ENCODE assay signal across 8 cellular contexts in genomic region chr14:74083161-74083560, GRCh38. TPM values are rescaled to one million over a fixed set of nuclear protein-coding genes. Genes with fewer than 3 reads are reported as not detected.
DNase-seq lines count a peak whose midpoint lies in the region.

No MANE protein-coding gene starts in this region.

- peak overlapping the region; percentile 74 for H3K27ac ChIP-seq in subcutaneous abdominal adipose tissue (ENCODE audit: low read depth, low read length)

- no peak overlapping the region for H3K27ac Mint-ChIP-seq in T-helper 2 cell treated with Interferon-gamma antibody and Interleukin-4, amounts not matched to agents 5 μg/mL and 100 μg/mL, for 36 hours
- no peak overlapping the region for H3K27ac Mint-ChIP-seq in activated T-helper 1 cell treated with anti-CD3 and anti-CD28 coated beads, Interleukin-12 subunit alpha, Interleukin-12 subunit beta, Interleukin-2, Interleukin-4 antibody, amounts not matched to agents 30 ng/mL and 10 ng/mL and 1 ng/mL, durations not matched to agents 14 hours and 24 hours and 36 hours
- H3K27ac Mint-ChIP-seq in immature natural killer cell = peak overlapping the region in 5 of 6 donors; percentile 22 to 97 (median 36)

- peaks cover 0 to 39% (median 33%) of the 10 kb centered on the region in 5 donors for H3K4me1 ChIP-seq in subcutaneous abdominal adipose tissue (ENCODE audit: control insufficient read depth in 5 of 5, insufficient read depth in 5 of 5, low read length in 5 of 5)

- no peaks in the 10 kb centered on the region for H3K9me3 ChIP-seq in subcutaneous abdominal adipose tissue (ENCODE audit: control insufficient read depth in 5 of 5, low read length in 5 of 5)

- H3K36me3 ChIP-seq in subcutaneous abdominal adipose tissue (ENCODE audit: control insufficient read depth in 5 of 5, insufficient read depth in 5 of 5, low read length in 5 of 5) = no peaks in the 10 kb centered on the region

- H3K4me3 Mint-ChIP-seq in T-helper 2 cell treated with Interferon-gamma antibody and Interleukin-4, amounts not matched to agents 5 μg/mL and 100 μg/mL, for 36 hours = peak overlapping the region; percentile 93
- peak overlapping the region; percentile 94 for H3K4me3 Mint-ChIP-seq in activated T-helper 1 cell treated with anti-CD3 and anti-CD28 coated beads, Interleukin-12 subunit alpha, Interleukin-12 subunit beta, Interleukin-2, Interleukin-4 antibody, amounts not matched to agents 30 ng/mL and 10 ng/mL and 1 ng/mL, durations not matched to agents 14 hours and 24 hours and 36 hours
- H3K4me3 Mint-ChIP-seq in immature natural killer cell = peak overlapping the region in 4 of 5 donors; percentile 94 to 100 (median 97)

- no peaks in the 10 kb centered on the region for H3K9me3 Mint-ChIP-seq in T-helper 2 cell treated with Interferon-gamma antibody and Interleukin-4, amounts not matched to agents 5 μg/mL and 100 μg/mL, for 36 hours
- H3K9me3 Mint-ChIP-seq in activated T-helper 1 cell treated with anti-CD3 and anti-CD28 coated beads, Interleukin-12 subunit alpha, Interleukin-12 subunit beta, Interleukin-2, Interleukin-4 antibody, amounts not matched to agents 30 ng/mL and 10 ng/mL and 1 ng/mL, durations not matched to agents 14 hours and 24 hours and 36 hours = no peaks in the 10 kb centered on the region
- H3K9me3 Mint-ChIP-seq in immature natural killer cell = no peaks in the 10 kb centered on the region

- intact Hi-C loops in activated T-helper 1 cell treated with anti-CD3 and anti-CD28 coated beads, Interleukin-12 subunit alpha, Interleukin-12 subunit beta, Interleukin-2, Interleukin-4 antibody, amounts not matched to agents 30 ng/mL and 10 ng/mL and 1 ng/mL, durations not matched to agents 14 hours and 24 hours and 36 hours (cut with micrococcal nuclease) = loop anchor here (5.0 to 10.0 kb wide), 5 partner anchors 298 to 1192 kb away; partner anchors contain the start of genes FOS, PSEN1 and RBM25

- H3K4me3 ChIP-seq in subcutaneous abdominal adipose tissue (ENCODE audit: low read depth in 1 of 5, low read length in 5 of 5) = peak overlapping the region; percentile 83 to 98 (median 97)

- H3K36me3 Mint-ChIP-seq in T-helper 2 cell treated with Interferon-gamma antibody and Interleukin-4, amounts not matched to agents 5 μg/mL and 100 μg/mL, for 36 hours (ENCODE audit: low read depth) = peaks cover 4% of the 10 kb centered on the region
- no peaks in the 10 kb centered on the region for H3K36me3 Mint-ChIP-seq in activated T-helper 1 cell treated with anti-CD3 and anti-CD28 coated beads, Interleukin-12 subunit alpha, Interleukin-12 subunit beta, Interleukin-2, Interleukin-4 antibody, amounts not matched to agents 30 ng/mL and 10 ng/mL and 1 ng/mL, durations not matched to agents 14 hours and 24 hours and 36 hours (ENCODE audit: low read depth)
- no peaks in the 10 kb centered on the region for H3K36me3 Mint-ChIP-seq in immature natural killer cell

- H3K4me1 Mint-ChIP-seq in T-helper 2 cell treated with Interferon-gamma antibody and Interleukin-4, amounts not matched to agents 5 μg/mL and 100 μg/mL, for 36 hours (ENCODE audit: low read depth) = peaks cover 29% of the 10 kb centered on the region
- peaks cover 35% of the 10 kb centered on the region for H3K4me1 Mint-ChIP-seq in activated T-helper 1 cell treated with anti-CD3 and anti-CD28 coated beads, Interleukin-12 subunit alpha, Interleukin-12 subunit beta, Interleukin-2, Interleukin-4 antibody, amounts not matched to agents 30 ng/mL and 10 ng/mL and 1 ng/mL, durations not matched to agents 14 hours and 24 hours and 36 hours (ENCODE audit: low read depth)
- peaks cover 31 to 42% of the 10 kb centered on the region in 2 donors for H3K4me1 Mint-ChIP-seq in immature natural killer cell

- H3K9ac ChIP-seq in subcutaneous abdominal adipose tissue (ENCODE audit: low read length in 5 of 5) = peak overlapping the region; percentile 41 to 94 (median 82)

- no peaks in the 10 kb centered on the region for H3K27me3 Mint-ChIP-seq in T-helper 2 cell treated with Interferon-gamma antibody and Interleukin-4, amounts not matched to agents 5 μg/mL and 100 μg/mL, for 36 hours (ENCODE audit: low read depth)
- peaks cover 4% of the 10 kb centered on the region for H3K27me3 Mint-ChIP-seq in activated T-helper 1 cell treated with anti-CD3 and anti-CD28 coated beads, Interleukin-12 subunit alpha, Interleukin-12 subunit beta, Interleukin-2, Interleukin-4 antibody, amounts not matched to agents 30 ng/mL and 10 ng/mL and 1 ng/mL, durations not matched to agents 14 hours and 24 hours and 36 hours (ENCODE audit: insufficient read depth)
- peaks cover 6 to 11% (median 8%) of the 10 kb centered on the region in 3 donors for H3K27me3 Mint-ChIP-seq in immature natural killer cell (ENCODE audit: low read depth in 3 of 3)

- no peak for DNase-seq in T-helper 2 cell treated with Interferon-gamma antibody and Interleukin-4, amounts not matched to agents 5 μg/mL and 100 μg/mL, for 36 hours (ENCODE audit: low spot score)
- DNase-seq in T-helper 2 cell = no peak
- DNase-seq in activated T-helper 1 cell treated with anti-CD3 and anti-CD28 coated beads, Interleukin-12 subunit alpha, Interleukin-12 subunit beta, Interleukin-2, Interleukin-4 antibody, amounts not matched to agents 30 ng/mL and 10 ng/mL and 1 ng/mL, durations not matched to agents 14 hours and 24 hours and 36 hours (ENCODE audit: low spot score) = no peak
- DNase-seq in immature natural killer cell = no peak
- DNase-seq in globus pallidus (ENCODE audit: low spot score) = no peak
- no peak for DNase-seq in HuH-7.5 (ENCODE audit: low spot score)
- DNase-seq in GDM1 (lab: John Stamatoyannopoulos, UW) = no peak

- H3K27me3 ChIP-seq in subcutaneous abdominal adipose tissue (ENCODE audit: control insufficient read depth in 5 of 5, insufficient read depth in 4 of 5, low read length in 5 of 5) = no peaks in the 10 kb centered on the region

RNA-seq across cellular contexts. Expression of gene ALDH6A1, which starts 1.1 kb away (rescaled TPM):
- 10.8 and 11.0 TPM in 2 replicates for total RNA-seq in activated T-helper 1 cell treated with anti-CD3 and anti-CD28 coated beads, Interleukin-12 subunit alpha, Interleukin-12 subunit beta, Interleukin-2, Interleukin-4 antibody, amounts not matched to agents 30 ng/mL and 10 ng/mL and 1 ng/mL, durations not matched to agents 14 hours and 24 hours and 36 hours
- polyA plus RNA-seq in immature natural killer cell = 10 to 100 TPM; 15.1 to 29.8 (median 20.3) TPM

RNA-seq across cellular contexts. Expression of gene LIN52, which starts 1.6 kb away (rescaled TPM):
- 15.9 and 17.2 TPM in 2 replicates for total RNA-seq in activated T-helper 1 cell treated with anti-CD3 and anti-CD28 coated beads, Interleukin-12 subunit alpha, Interleukin-12 subunit beta, Interleukin-2, Interleukin-4 antibody, amounts not matched to agents 30 ng/mL and 10 ng/mL and 1 ng/mL, durations not matched to agents 14 hours and 24 hours and 36 hours
- 10 to 100 TPM; 14.0 to 19.8 (median 16.3) TPM for polyA plus RNA-seq in immature natural killer cell

Comparison
In these comparisons a context has a peak if more than half of its experiments do, and no peak if none do; other contexts are left out.
1. H3K27ac Mint-ChIP-seq: peak in immature natural killer cell (5 of 6); none in T-helper 2 cell treated with Interferon-gamma antibody and Interleukin-4, amounts not matched to agents 5 μg/mL and 100 μg/mL, for 36 hours (single experiment) and activated T-helper 1 cell treated with anti-CD3 and anti-CD28 coated beads, Interleukin-12 subunit alpha, Interleukin-12 subunit beta, Interleukin-2, Interleukin-4 antibody, amounts not matched to agents 30 ng/mL and 10 ng/mL and 1 ng/mL, durations not matched to agents 14 hours and 24 hours and 36 hours (single experiment).
2. Peak in every context shown above with its lines, with median percentiles within 50 percentile points of each other: H3K4me3 Mint-ChIP-seq.